In genomic region chr2:21981127-21981526, GRCh38 we compare ENCODE assay signal across 21 cellular contexts.
"Had no signal": no experiment of that assay in that cellular context is flagged by ENCODE, and none has a peak within 500 bp of the region (broad histone marks: within the 10 kb centered on the region; RNA-seq: fewer than 3 reads in every experiment).

No MANE protein-coding gene starts in this region.

- H3K4me1 ChIP-seq: neural progenitor cell, right atrium auricular region, tibial nerve had no signal

- H3K27me3 Mint-ChIP-seq: activated naive CD8-positive, alpha-beta T cell treated with anti-CD3 and anti-CD28 coated beads for 36 hours; naive thymus-derived CD4-positive, alpha-beta T cell; progenitor cell of endocrine pancreas; stimulated activated naive CD8-positive, alpha-beta T cell treated with anti-CD3 and anti-CD28 coated beads, Interleukin-15, amount 100 ng/mL, for 72 hours had no signal

- H3K27me3 ChIP-seq: neural progenitor cell, right atrium auricular region, tibial nerve had no signal

- H3K4me3 Mint-ChIP-seq: activated naive CD8-positive, alpha-beta T cell treated with anti-CD3 and anti-CD28 coated beads for 36 hours; endodermal cell; naive thymus-derived CD4-positive, alpha-beta T cell; neural progenitor cell; stimulated activated naive CD8-positive, alpha-beta T cell treated with anti-CD3 and anti-CD28 coated beads, Interleukin-15, amount 100 ng/mL, for 72 hours had no signal

- DNase-seq: activated CD4-positive, alpha-beta T cell treated with anti-CD3 and anti-CD28 coated beads for 1 hour; activated CD4-positive, alpha-beta T cell treated with anti-CD3 and anti-CD28 coated beads, Interleukin-2, amount 50 U/mL, for 1 hour; activated CD8-positive, alpha-beta memory T cell treated with anti-CD3 and anti-CD28 coated beads, Interleukin-2, amount 50 U/mL, for 4 hours; activated naive CD4-positive, alpha-beta T cell treated with Interleukin-2 at 50 U/mL for 16 hours; activated naive CD8-positive, alpha-beta T cell treated with anti-CD3 and anti-CD28 coated beads for 36 hours; activated T-cell treated with anti-CD3 and anti-CD28 coated beads, Interleukin-2, amount 50 U/mL, for 48 hours; amniotic stem cell; cerebellar nuclear complex; cortex of kidney; endodermal cell; foreskin melanocyte; naive thymus-derived CD4-positive, alpha-beta T cell; stimulated activated CD4-positive, alpha-beta T cell treated with anti-CD3 and anti-CD28 coated beads, Interleukin-1b, Interleukin-23, amount 100 ng/mL, for 48 hours; stimulated activated naive CD8-positive, alpha-beta T cell treated with anti-CD3 and anti-CD28 coated beads, Interleukin-15, amount 100 ng/mL, for 72 hours; T-helper 9 cell had no signal

- H3K27ac ChIP-seq: neural progenitor cell, right atrium auricular region, skin epidermis, tibial nerve had no signal

- ATAC-seq: left lobe of liver; naive thymus-derived CD4-positive, alpha-beta T cell; stimulated activated naive CD8-positive, alpha-beta T cell treated with anti-CD3 and anti-CD28 coated beads, Interleukin-15, amount 100 ng/mL, for 72 hours had no signal

- H3K9me3 ChIP-seq: tibial nerve had no signal

- H3K4me3 ChIP-seq: neural progenitor cell, right atrium auricular region, skin epidermis, tibial nerve had no signal

- H3K36me3 Mint-ChIP-seq: activated naive CD8-positive, alpha-beta T cell treated with anti-CD3 and anti-CD28 coated beads for 36 hours had no signal

- H3K27ac Mint-ChIP-seq: activated naive CD8-positive, alpha-beta T cell treated with anti-CD3 and anti-CD28 coated beads for 36 hours; endodermal cell; naive thymus-derived CD4-positive, alpha-beta T cell; neural progenitor cell; progenitor cell of endocrine pancreas; stimulated activated naive CD8-positive, alpha-beta T cell treated with anti-CD3 and anti-CD28 coated beads, Interleukin-15, amount 100 ng/mL, for 72 hours had no signal

- H3K4me1 Mint-ChIP-seq: activated naive CD8-positive, alpha-beta T cell treated with anti-CD3 and anti-CD28 coated beads for 36 hours; endodermal cell; naive thymus-derived CD4-positive, alpha-beta T cell; neural progenitor cell; stimulated activated naive CD8-positive, alpha-beta T cell treated with anti-CD3 and anti-CD28 coated beads, Interleukin-15, amount 100 ng/mL, for 72 hours had no signal

- H3K36me3 ChIP-seq: neural progenitor cell, right atrium auricular region, tibial nerve had no signal
